Comparison of ENCODE assay signal across 8 cellular contexts in genomic region chr19:32599736-32600157, GRCh38. TPM values are rescaled to one million over a fixed set of nuclear protein-coding genes. Genes with fewer than 3 reads are reported as not detected.
DNase-seq lines count a peak whose midpoint lies in the region; ATAC-seq and TF ChIP-seq lines count a peak whose summit lies in the region.

No MANE protein-coding gene starts in this region.

- no peak overlapping the region for H3K4me3 Mint-ChIP-seq in stimulated activated naive B cell treated with anti-CD40 and anti-IgM and Interleukin-4, amounts not matched to agents 10 μg/mL and 1 μg/mL and 100 μg/mL, for 72 hours

- TF ChIP-seq CTCF in cardiac muscle cell (IDR thresholded peaks at IDR 0.05; ENCODE audit: low read depth, low read length) (peak; percentile 69), left lung (IDR thresholded peaks at IDR 0.05) (peak; percentile 74 to 86)

- peaks cover 34% of the 10 kb centered on the region for H3K36me3 ChIP-seq in cardiac muscle cell
- H3K36me3 ChIP-seq in left lung, result peaks cover 4 to 94% of the 10 kb centered on the region in 2 donors

- no peaks in the 10 kb centered on the region for H3K4me1 ChIP-seq in cardiac muscle cell (ENCODE audit: low read depth)
- no peaks in the 10 kb centered on the region for H3K4me1 ChIP-seq in left lung

- no peaks in the 10 kb centered on the region for H3K9me3 ChIP-seq in cardiac muscle cell (ENCODE audit: low read depth)
- H3K9me3 ChIP-seq in left lung, result no peaks in the 10 kb centered on the region

- H3K4me1 Mint-ChIP-seq in stimulated activated naive B cell treated with anti-CD40 and anti-IgM and Interleukin-4, amounts not matched to agents 10 μg/mL and 1 μg/mL and 100 μg/mL, for 72 hours, result no peaks in the 10 kb centered on the region

- H3K27ac ChIP-seq in cardiac muscle cell (no peak overlapping the region), left lung (no peak overlapping the region)

- H3K4me3 ChIP-seq in cardiac muscle cell (no peak overlapping the region), left lung (no peak overlapping the region)

- H3K27me3 ChIP-seq in cardiac muscle cell (no peaks in the 10 kb centered on the region), left lung (no peaks in the 10 kb centered on the region)

- intact Hi-C loops in cardiac septum (cut with DNase I), result no loop called here
- intact Hi-C loops in left lung (cut with DNase I), result no loop called here

- peaks cover 23 to 50% of the 10 kb centered on the region in 2 donors for H3K36me3 Mint-ChIP-seq in stimulated activated naive B cell treated with anti-CD40 and anti-IgM and Interleukin-4, amounts not matched to agents 10 μg/mL and 1 μg/mL and 100 μg/mL, for 72 hours

- no peaks in the 10 kb centered on the region for H3K27me3 Mint-ChIP-seq in stimulated activated naive B cell treated with anti-CD40 and anti-IgM and Interleukin-4, amounts not matched to agents 10 μg/mL and 1 μg/mL and 100 μg/mL, for 72 hours

- ATAC-seq in left lung (peak; percentile 79), GM18867 (IDR thresholded peaks at IDR 0.05; ENCODE audit: unreplicated experiment) (no peak)
- ATAC-seq in stimulated activated naive B cell treated with anti-CD40 and anti-IgM and Interleukin-4, amounts not matched to agents 10 μg/mL and 1 μg/mL and 100 μg/mL, for 72 hours (replicated peaks), result peak; percentile 51 to 64

- H3K9me3 Mint-ChIP-seq in stimulated activated naive B cell treated with anti-CD40 and anti-IgM and Interleukin-4, amounts not matched to agents 10 μg/mL and 1 μg/mL and 100 μg/mL, for 72 hours, result no peaks in the 10 kb centered on the region

- no peak overlapping the region for H3K27ac Mint-ChIP-seq in stimulated activated naive B cell treated with anti-CD40 and anti-IgM and Interleukin-4, amounts not matched to agents 10 μg/mL and 1 μg/mL and 100 μg/mL, for 72 hours

- DNase-seq in cardiac muscle cell (ENCODE audit: low read depth in 1 of 2, low spot score in 1 of 2) (peak; percentile 63 to 80), cardiac septum (ENCODE audit: low spot score) (no peak), NCI-H1436 (lab: John Stamatoyannopoulos, UW) (peak; percentile 47), T-helper 2 cell (peak in 3 of 5 experiments; percentile 12 to 74 (median 17)), cerebellar cortex (ENCODE audit: low spot score) (peak; percentile 65), left lung (no peak)
- DNase-seq in stimulated activated naive B cell treated with anti-CD40 and anti-IgM and Interleukin-4, amounts not matched to agents 10 μg/mL and 1 μg/mL and 100 μg/mL, for 72 hours, result no peak

RNA-seq across cellular contexts. Expression of gene PDCD5, which starts 18.8 kb away (rescaled TPM):
- 236 and 250 TPM in 2 replicates for total RNA-seq in cardiac muscle cell
- polyA plus RNA-seq in cardiac muscle cell, result 245 and 275 TPM in 2 replicates
- 111 TPM for total RNA-seq in cardiac septum
- 10 to 100 TPM; 69.3 to 91.3 TPM for total RNA-seq in left lung

Comparison
In these comparisons a context has a peak if more than half of its experiments do, and no peak if none do; other contexts are left out.
1. DNase-seq: peak in cardiac muscle cell (2 of 2), NCI-H1436 (single experiment), T-helper 2 cell (3 of 5) and cerebellar cortex (single experiment); none in cardiac septum (single experiment), left lung (0 of 2) and stimulated activated naive B cell treated with anti-CD40 and anti-IgM and Interleukin-4, amounts not matched to agents 10 μg/mL and 1 μg/mL and 100 μg/mL, for 72 hours (single experiment).